1 cellular context compared by ENCODE assay signal in the genomic region with DNA sequence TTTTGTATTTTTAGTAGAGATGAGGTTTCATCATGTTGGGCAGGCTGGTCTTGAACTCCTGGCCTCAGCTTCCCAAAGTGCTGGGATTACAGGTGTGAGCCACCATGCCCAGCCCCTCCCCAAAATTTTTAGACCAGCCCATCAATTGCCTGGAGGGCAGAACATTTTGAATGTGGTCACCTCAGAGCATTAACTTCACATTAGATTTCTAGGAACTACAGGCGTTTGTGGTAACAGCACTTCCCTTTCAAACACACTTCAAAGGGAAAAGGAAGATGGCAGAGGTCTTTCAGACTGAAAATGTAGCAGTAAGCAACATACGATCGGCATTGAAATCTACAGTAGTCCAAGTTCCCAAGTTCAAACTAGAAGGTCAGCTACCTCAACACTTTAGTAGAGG.
TF ChIP-seq lines count a peak whose summit lies in the region.

No MANE protein-coding gene starts in this region.

TF ChIP-seq in WTC11, 78 proteins besides CTCF, POLR2A, EP300 and RAD21:
- no peak for TF ChIP-seq EMX1 (CRISPR knock-in tag; IDR thresholded peaks at IDR 0.05)
- TF ChIP-seq, protein P1, sequence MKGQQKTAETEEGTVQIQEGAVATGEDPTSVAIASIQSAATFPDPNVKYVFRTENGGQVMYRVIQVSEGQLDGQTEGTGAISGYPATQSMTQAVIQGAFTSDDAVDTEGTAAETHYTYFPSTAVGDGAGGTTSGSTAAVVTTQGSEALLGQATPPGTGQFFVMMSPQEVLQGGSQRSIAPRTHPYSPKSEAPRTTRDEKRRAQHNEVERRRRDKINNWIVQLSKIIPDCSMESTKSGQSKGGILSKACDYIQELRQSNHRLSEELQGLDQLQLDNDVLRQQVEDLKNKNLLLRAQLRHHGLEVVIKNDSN (CRISPR knock-in tag; IDR thresholded peaks at IDR 0.05), result no peak
- TF ChIP-seq, protein P2, sequence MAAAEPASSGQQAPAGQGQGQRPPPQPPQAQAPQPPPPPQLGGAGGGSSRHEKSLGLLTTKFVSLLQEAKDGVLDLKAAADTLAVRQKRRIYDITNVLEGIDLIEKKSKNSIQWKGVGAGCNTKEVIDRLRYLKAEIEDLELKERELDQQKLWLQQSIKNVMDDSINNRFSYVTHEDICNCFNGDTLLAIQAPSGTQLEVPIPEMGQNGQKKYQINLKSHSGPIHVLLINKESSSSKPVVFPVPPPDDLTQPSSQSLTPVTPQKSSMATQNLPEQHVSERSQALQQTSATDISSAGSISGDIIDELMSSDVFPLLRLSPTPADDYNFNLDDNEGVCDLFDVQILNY (CRISPR knock-in tag; IDR thresholded peaks at IDR 0.05), result no peak
- TF ChIP-seq, protein P3, sequence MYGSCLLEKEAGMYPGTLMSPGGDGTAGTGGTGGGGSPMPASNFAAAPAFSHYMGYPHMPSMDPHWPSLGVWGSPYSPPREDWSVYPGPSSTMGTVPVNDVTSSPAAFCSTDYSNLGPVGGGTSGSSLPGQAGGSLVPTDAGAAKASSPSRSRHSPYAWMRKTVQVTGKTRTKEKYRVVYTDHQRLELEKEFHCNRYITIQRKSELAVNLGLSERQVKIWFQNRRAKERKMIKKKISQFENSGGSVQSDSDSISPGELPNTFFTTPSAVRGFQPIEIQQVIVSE (CRISPR knock-in tag; IDR thresholded peaks at IDR 0.05; ENCODE audit: borderline replicate concordance), result no peak
- TF ChIP-seq, protein P4, sequence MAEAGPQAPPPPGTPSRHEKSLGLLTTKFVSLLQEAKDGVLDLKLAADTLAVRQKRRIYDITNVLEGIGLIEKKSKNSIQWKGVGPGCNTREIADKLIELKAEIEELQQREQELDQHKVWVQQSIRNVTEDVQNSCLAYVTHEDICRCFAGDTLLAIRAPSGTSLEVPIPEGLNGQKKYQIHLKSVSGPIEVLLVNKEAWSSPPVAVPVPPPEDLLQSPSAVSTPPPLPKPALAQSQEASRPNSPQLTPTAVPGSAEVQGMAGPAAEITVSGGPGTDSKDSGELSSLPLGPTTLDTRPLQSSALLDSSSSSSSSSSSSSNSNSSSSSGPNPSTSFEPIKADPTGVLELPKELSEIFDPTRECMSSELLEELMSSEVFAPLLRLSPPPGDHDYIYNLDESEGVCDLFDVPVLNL (CRISPR knock-in tag; IDR thresholded peaks at IDR 0.05; ENCODE audit: borderline replicate concordance, low read depth), result no peak
- TF ChIP-seq PRRX2 (CRISPR knock-in tag; IDR thresholded peaks at IDR 0.05), result no peak
- TF ChIP-seq, protein P5, sequence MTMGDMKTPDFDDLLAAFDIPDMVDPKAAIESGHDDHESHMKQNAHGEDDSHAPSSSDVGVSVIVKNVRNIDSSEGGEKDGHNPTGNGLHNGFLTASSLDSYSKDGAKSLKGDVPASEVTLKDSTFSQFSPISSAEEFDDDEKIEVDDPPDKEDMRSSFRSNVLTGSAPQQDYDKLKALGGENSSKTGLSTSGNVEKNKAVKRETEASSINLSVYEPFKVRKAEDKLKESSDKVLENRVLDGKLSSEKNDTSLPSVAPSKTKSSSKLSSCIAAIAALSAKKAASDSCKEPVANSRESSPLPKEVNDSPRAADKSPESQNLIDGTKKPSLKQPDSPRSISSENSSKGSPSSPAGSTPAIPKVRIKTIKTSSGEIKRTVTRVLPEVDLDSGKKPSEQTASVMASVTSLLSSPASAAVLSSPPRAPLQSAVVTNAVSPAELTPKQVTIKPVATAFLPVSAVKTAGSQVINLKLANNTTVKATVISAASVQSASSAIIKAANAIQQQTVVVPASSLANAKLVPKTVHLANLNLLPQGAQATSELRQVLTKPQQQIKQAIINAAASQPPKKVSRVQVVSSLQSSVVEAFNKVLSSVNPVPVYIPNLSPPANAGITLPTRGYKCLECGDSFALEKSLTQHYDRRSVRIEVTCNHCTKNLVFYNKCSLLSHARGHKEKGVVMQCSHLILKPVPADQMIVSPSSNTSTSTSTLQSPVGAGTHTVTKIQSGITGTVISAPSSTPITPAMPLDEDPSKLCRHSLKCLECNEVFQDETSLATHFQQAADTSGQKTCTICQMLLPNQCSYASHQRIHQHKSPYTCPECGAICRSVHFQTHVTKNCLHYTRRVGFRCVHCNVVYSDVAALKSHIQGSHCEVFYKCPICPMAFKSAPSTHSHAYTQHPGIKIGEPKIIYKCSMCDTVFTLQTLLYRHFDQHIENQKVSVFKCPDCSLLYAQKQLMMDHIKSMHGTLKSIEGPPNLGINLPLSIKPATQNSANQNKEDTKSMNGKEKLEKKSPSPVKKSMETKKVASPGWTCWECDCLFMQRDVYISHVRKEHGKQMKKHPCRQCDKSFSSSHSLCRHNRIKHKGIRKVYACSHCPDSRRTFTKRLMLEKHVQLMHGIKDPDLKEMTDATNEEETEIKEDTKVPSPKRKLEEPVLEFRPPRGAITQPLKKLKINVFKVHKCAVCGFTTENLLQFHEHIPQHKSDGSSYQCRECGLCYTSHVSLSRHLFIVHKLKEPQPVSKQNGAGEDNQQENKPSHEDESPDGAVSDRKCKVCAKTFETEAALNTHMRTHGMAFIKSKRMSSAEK (CRISPR knock-in tag; IDR thresholded peaks at IDR 0.05; ENCODE audit: borderline replicate concordance), result no peak
- TF ChIP-seq, protein P6, sequence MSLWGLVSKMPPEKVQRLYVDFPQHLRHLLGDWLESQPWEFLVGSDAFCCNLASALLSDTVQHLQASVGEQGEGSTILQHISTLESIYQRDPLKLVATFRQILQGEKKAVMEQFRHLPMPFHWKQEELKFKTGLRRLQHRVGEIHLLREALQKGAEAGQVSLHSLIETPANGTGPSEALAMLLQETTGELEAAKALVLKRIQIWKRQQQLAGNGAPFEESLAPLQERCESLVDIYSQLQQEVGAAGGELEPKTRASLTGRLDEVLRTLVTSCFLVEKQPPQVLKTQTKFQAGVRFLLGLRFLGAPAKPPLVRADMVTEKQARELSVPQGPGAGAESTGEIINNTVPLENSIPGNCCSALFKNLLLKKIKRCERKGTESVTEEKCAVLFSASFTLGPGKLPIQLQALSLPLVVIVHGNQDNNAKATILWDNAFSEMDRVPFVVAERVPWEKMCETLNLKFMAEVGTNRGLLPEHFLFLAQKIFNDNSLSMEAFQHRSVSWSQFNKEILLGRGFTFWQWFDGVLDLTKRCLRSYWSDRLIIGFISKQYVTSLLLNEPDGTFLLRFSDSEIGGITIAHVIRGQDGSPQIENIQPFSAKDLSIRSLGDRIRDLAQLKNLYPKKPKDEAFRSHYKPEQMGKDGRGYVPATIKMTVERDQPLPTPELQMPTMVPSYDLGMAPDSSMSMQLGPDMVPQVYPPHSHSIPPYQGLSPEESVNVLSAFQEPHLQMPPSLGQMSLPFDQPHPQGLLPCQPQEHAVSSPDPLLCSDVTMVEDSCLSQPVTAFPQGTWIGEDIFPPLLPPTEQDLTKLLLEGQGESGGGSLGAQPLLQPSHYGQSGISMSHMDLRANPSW (CRISPR knock-in tag; conservative IDR thresholded peaks at IDR 0.05; ENCODE audit: low read depth), result no peak
- no peak for TF ChIP-seq ZNF396 (CRISPR knock-in tag; IDR thresholded peaks at IDR 0.05; ENCODE audit: borderline replicate concordance)
- no peak for TF ChIP-seq FOXJ3 (CRISPR knock-in tag; IDR thresholded peaks at IDR 0.05; ENCODE audit: borderline replicate concordance)
- TF ChIP-seq, protein P7, sequence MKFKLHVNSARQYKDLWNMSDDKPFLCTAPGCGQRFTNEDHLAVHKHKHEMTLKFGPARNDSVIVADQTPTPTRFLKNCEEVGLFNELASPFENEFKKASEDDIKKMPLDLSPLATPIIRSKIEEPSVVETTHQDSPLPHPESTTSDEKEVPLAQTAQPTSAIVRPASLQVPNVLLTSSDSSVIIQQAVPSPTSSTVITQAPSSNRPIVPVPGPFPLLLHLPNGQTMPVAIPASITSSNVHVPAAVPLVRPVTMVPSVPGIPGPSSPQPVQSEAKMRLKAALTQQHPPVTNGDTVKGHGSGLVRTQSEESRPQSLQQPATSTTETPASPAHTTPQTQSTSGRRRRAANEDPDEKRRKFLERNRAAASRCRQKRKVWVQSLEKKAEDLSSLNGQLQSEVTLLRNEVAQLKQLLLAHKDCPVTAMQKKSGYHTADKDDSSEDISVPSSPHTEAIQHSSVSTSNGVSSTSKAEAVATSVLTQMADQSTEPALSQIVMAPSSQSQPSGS (CRISPR knock-in tag; IDR thresholded peaks at IDR 0.05; ENCODE audit: borderline replicate concordance, low read depth), result no peak
- TF ChIP-seq ZNF416 (CRISPR knock-in tag; IDR thresholded peaks at IDR 0.05), result no peak
- TF ChIP-seq, protein P8, sequence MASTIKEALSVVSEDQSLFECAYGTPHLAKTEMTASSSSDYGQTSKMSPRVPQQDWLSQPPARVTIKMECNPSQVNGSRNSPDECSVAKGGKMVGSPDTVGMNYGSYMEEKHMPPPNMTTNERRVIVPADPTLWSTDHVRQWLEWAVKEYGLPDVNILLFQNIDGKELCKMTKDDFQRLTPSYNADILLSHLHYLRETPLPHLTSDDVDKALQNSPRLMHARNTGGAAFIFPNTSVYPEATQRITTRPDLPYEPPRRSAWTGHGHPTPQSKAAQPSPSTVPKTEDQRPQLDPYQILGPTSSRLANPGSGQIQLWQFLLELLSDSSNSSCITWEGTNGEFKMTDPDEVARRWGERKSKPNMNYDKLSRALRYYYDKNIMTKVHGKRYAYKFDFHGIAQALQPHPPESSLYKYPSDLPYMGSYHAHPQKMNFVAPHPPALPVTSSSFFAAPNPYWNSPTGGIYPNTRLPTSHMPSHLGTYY (CRISPR knock-in tag; IDR thresholded peaks at IDR 0.05), result no peak
- TF ChIP-seq, protein P9, sequence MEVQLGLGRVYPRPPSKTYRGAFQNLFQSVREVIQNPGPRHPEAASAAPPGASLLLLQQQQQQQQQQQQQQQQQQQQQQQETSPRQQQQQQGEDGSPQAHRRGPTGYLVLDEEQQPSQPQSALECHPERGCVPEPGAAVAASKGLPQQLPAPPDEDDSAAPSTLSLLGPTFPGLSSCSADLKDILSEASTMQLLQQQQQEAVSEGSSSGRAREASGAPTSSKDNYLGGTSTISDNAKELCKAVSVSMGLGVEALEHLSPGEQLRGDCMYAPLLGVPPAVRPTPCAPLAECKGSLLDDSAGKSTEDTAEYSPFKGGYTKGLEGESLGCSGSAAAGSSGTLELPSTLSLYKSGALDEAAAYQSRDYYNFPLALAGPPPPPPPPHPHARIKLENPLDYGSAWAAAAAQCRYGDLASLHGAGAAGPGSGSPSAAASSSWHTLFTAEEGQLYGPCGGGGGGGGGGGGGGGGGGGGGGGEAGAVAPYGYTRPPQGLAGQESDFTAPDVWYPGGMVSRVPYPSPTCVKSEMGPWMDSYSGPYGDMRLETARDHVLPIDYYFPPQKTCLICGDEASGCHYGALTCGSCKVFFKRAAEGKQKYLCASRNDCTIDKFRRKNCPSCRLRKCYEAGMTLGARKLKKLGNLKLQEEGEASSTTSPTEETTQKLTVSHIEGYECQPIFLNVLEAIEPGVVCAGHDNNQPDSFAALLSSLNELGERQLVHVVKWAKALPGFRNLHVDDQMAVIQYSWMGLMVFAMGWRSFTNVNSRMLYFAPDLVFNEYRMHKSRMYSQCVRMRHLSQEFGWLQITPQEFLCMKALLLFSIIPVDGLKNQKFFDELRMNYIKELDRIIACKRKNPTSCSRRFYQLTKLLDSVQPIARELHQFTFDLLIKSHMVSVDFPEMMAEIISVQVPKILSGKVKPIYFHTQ (CRISPR knock-in tag; IDR thresholded peaks at IDR 0.05), result no peak
